Comparison of ENCODE assay signal across 1 cellular context in genomic region chr7:108440613-108441012, GRCh38.
TF ChIP-seq lines count a peak whose summit lies in the region.

No MANE protein-coding gene starts in this region.

TF ChIP-seq in K562, 482 proteins besides CTCF, POLR2A, EP300 and RAD21:
- TF ChIP-seq ZBTB9 (CRISPR knock-in tag; IDR thresholded peaks at IDR 0.05), result no peak
- TF ChIP-seq E2F8 (IDR thresholded peaks at IDR 0.05; ENCODE audit: low read depth, partially characterized antibody), result no peak
- no peak for TF ChIP-seq ZNF75A (CRISPR knock-in tag; IDR thresholded peaks at IDR 0.05)
- TF ChIP-seq MNT (conservative IDR thresholded peaks at IDR 0.05), result no peak
- TF ChIP-seq ZKSCAN3 (CRISPR knock-in tag; IDR thresholded peaks at IDR 0.05), result no peak
- peak in 1 of 3 experiments; percentile 74 for TF ChIP-seq YY1 (IDR thresholded peaks at IDR 0.05; ENCODE audit: borderline replicate concordance in 1 of 3, control insufficient read depth in 1 of 3, extremely low read depth in 1 of 3, insufficient read depth in 3 of 3, insufficient read length in 1 of 3, insufficient replicate concordance in 2 of 3, low read depth in 1 of 3, low read length in 2 of 3)
TF ChIP-seq in K562: peak in this region for 1.
